ENCODE assay signal across 8 cellular contexts in the genomic region with DNA sequence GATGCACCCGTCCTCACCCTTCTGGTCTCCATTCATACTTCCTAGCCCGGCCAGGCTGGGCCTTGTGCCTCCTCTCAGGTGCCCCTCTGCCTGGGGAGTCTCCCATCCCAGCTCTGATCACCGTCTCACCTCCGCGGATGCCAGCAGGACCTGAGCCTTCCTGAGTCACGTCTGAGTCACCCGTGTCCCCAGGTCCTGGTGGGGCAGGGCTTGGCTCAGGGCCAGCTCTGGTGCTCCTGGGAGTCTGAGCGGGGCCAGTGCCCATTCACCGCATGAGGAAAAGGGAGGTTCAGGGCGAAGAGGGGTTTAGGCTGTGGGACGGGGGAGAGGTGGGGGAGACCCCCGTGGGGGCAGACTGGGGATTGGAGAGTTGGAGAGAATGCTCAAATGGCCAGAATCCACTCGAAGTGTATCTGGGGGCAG. TPM values are rescaled to one million over a fixed set of nuclear protein-coding genes. Genes with fewer than 3 reads are reported as not detected.
DNase-seq lines count a peak whose midpoint lies in the region; ATAC-seq, FAIRE-seq and TF ChIP-seq lines count a peak whose summit lies in the region.

No MANE protein-coding gene starts in this region.

- H3K4me1 ChIP-seq in heart right ventricle (peaks cover 5 to 24% (median 17%) of the 10 kb centered on the region in 9 donors), small intestine (ENCODE audit: control insufficient read depth in 2 of 2, insufficient read depth in 1 of 2, low read depth in 1 of 2, low read length in 1 of 2) (peaks cover 0 to 5% of the 10 kb centered on the region in 2 donors)

- no peaks in the 10 kb centered on the region for H3K9me3 Mint-ChIP-seq in activated T-helper 2 cell treated with anti-CD3 and anti-CD28 coated beads, Interferon-gamma antibody, Interleukin-2, Interleukin-4, amounts not matched to agents 10 μg/mL and 5 μg/mL and 100 μg/mL, durations not matched to agents 14 hours and 24 hours and 36 hours

- H3K27ac Mint-ChIP-seq in activated T-helper 2 cell treated with anti-CD3 and anti-CD28 coated beads, Interferon-gamma antibody, Interleukin-2, Interleukin-4, amounts not matched to agents 10 μg/mL and 5 μg/mL and 100 μg/mL, durations not matched to agents 14 hours and 24 hours and 36 hours = peak overlapping the region; percentile 80

- DNase-seq in DMS53 treated with DMSO at 0.1 percent for 48 hours (lab: John Stamatoyannopoulos, UW; ENCODE audit: unreplicated experiment) (peak; percentile 43), NCI-H69 (lab: John Stamatoyannopoulos, UW) (peak; percentile 68), heart right ventricle (peak; percentile 42 to 62), small intestine (peak; percentile 93), GM20000 (ENCODE audit: low spot score) (no peak), ecto neural progenitor cell (ENCODE audit: low spot score) (no peak)
- DNase-seq in activated T-helper 2 cell treated with anti-CD3 and anti-CD28 coated beads, Interferon-gamma antibody, Interleukin-2, Interleukin-4, amounts not matched to agents 10 μg/mL and 5 μg/mL and 100 μg/mL, durations not matched to agents 14 hours and 24 hours and 36 hours (ENCODE audit: low spot score) = no peak

- no peak for FAIRE-seq in small intestine (lab: Jason Lieb, UNC)

- peaks cover 11% of the 10 kb centered on the region for H3K4me1 Mint-ChIP-seq in activated T-helper 2 cell treated with anti-CD3 and anti-CD28 coated beads, Interferon-gamma antibody, Interleukin-2, Interleukin-4, amounts not matched to agents 10 μg/mL and 5 μg/mL and 100 μg/mL, durations not matched to agents 14 hours and 24 hours and 36 hours (ENCODE audit: low read depth)

- H3K36me3 ChIP-seq in heart right ventricle (peaks cover 4 to 22% (median 11%) of the 10 kb centered on the region in 9 donors), small intestine (ENCODE audit: control insufficient read depth in 2 of 2, insufficient read depth in 2 of 2, low read length in 2 of 2) (peaks cover 6 to 8% of the 10 kb centered on the region in 2 donors)

- H3K27me3 ChIP-seq in heart right ventricle (no peaks in the 10 kb centered on the region), small intestine (ENCODE audit: control insufficient read depth in 2 of 2, insufficient read depth in 2 of 2, low read length in 2 of 2) (no peaks in the 10 kb centered on the region)

- H3K27me3 Mint-ChIP-seq in activated T-helper 2 cell treated with anti-CD3 and anti-CD28 coated beads, Interferon-gamma antibody, Interleukin-2, Interleukin-4, amounts not matched to agents 10 μg/mL and 5 μg/mL and 100 μg/mL, durations not matched to agents 14 hours and 24 hours and 36 hours (ENCODE audit: low read depth) = no peaks in the 10 kb centered on the region

- WGBS in heart right ventricle, 2 donors = 21 to 29% methylated on average over 13 of the region's 13 CpGs
- 7 to 25% (median 25%) methylated on average over 12 to 13 of the region's 13 CpGs for WGBS in small intestine, 3 donors

- ATAC-seq in heart right ventricle (peak in 2 of 8 donors; percentile 16 to 23), HG03095 (IDR thresholded peaks at IDR 0.05; ENCODE audit: unreplicated experiment) (no peak)

- peak overlapping the region in 8 of 10 donors; percentile 32 to 82 (median 56) for H3K27ac ChIP-seq in heart right ventricle
- H3K27ac ChIP-seq in small intestine (ENCODE audit: low read depth in 1 of 2, low read length in 1 of 2) = peak overlapping the region in 1 of 2 donors; percentile 27

- H3K4me3 ChIP-seq in heart right ventricle (peak overlapping the region in 9 of 10 donors; percentile 6 to 66 (median 59)), small intestine (ENCODE audit: low read depth in 1 of 2, low read length in 2 of 2) (peak overlapping the region in 1 of 2 donors; percentile 51)

- intact Hi-C loops in activated T-helper 2 cell treated with anti-CD3 and anti-CD28 coated beads, Interferon-gamma antibody, Interleukin-2, Interleukin-4, amounts not matched to agents 10 μg/mL and 5 μg/mL and 100 μg/mL, durations not matched to agents 14 hours and 24 hours and 36 hours (cut with micrococcal nuclease) = no loop called here
- intact Hi-C loops in heart right ventricle (cut with DNase I) = loop anchor here in 1 of 10 donors (10.0 kb wide), 1 partner anchor 137 kb away; no protein-coding TSS in a partner anchor

- peaks cover 10% of the 10 kb centered on the region for H3K36me3 Mint-ChIP-seq in activated T-helper 2 cell treated with anti-CD3 and anti-CD28 coated beads, Interferon-gamma antibody, Interleukin-2, Interleukin-4, amounts not matched to agents 10 μg/mL and 5 μg/mL and 100 μg/mL, durations not matched to agents 14 hours and 24 hours and 36 hours (ENCODE audit: low read depth)

- H3K9me3 ChIP-seq in heart right ventricle (no peaks in the 10 kb centered on the region), small intestine (ENCODE audit: control insufficient read depth, low read depth) (no peaks in the 10 kb centered on the region)

- peak overlapping the region; percentile 85 for H3K4me3 Mint-ChIP-seq in activated T-helper 2 cell treated with anti-CD3 and anti-CD28 coated beads, Interferon-gamma antibody, Interleukin-2, Interleukin-4, amounts not matched to agents 10 μg/mL and 5 μg/mL and 100 μg/mL, durations not matched to agents 14 hours and 24 hours and 36 hours (ENCODE audit: low read depth)

- no peak for TF ChIP-seq CTCF in heart right ventricle (IDR thresholded peaks at IDR 0.05)
- no peak for TF ChIP-seq CTCF in GM20000 (IDR thresholded peaks at IDR 0.05; ENCODE audit: extremely low read depth, missing control alignments)

RNA-seq across cellular contexts. Expression of a gene that starts 0.6 kb away (rescaled TPM):
- total RNA-seq in activated T-helper 2 cell treated with anti-CD3 and anti-CD28 coated beads, Interferon-gamma antibody, Interleukin-2, Interleukin-4, amounts not matched to agents 10 μg/mL and 5 μg/mL and 100 μg/mL, durations not matched to agents 14 hours and 24 hours and 36 hours = 11.3 and 11.5 TPM in 2 replicates
- total RNA-seq in heart right ventricle = 1 to 10 TPM in 2 of 10 donors, under 1 TPM in 8; 0.13 to 3.4 (median 0.48) TPM
- polyA plus RNA-seq in heart right ventricle = 1 to 10 TPM in 1 of 2 donors, under 1 TPM in 1; 0.80 to 1.3 TPM
- polyA plus RNA-seq in small intestine = under 1 TPM in 2 of 3 donors, not detected in 1; 0.45 to 0.52 TPM

RNA-seq across cellular contexts. Expression of a gene that starts 36.8 kb away (rescaled TPM):
- total RNA-seq in activated T-helper 2 cell treated with anti-CD3 and anti-CD28 coated beads, Interferon-gamma antibody, Interleukin-2, Interleukin-4, amounts not matched to agents 10 μg/mL and 5 μg/mL and 100 μg/mL, durations not matched to agents 14 hours and 24 hours and 36 hours = 55.2 and 56.6 TPM in 2 replicates
- total RNA-seq in heart right ventricle = 10 to 100 TPM; 13.1 to 20.1 (median 16.5) TPM
- 10 to 100 TPM; 13.1 to 20.6 TPM for polyA plus RNA-seq in heart right ventricle
- 10 to 100 TPM; 18.4 to 31.8 (median 22.7) TPM for polyA plus RNA-seq in small intestine

RNA-seq across cellular contexts. Expression of a gene that starts 51.9 kb away (rescaled TPM):
- total RNA-seq in activated T-helper 2 cell treated with anti-CD3 and anti-CD28 coated beads, Interferon-gamma antibody, Interleukin-2, Interleukin-4, amounts not matched to agents 10 μg/mL and 5 μg/mL and 100 μg/mL, durations not matched to agents 14 hours and 24 hours and 36 hours = 31.2 and 32.1 TPM in 2 replicates
- total RNA-seq in heart right ventricle = 10 to 100 TPM in 4 of 10 donors, 1 to 10 TPM in 6; 5.0 to 13.4 (median 7.6) TPM
- polyA plus RNA-seq in heart right ventricle = 1 to 10 TPM; 4.0 to 8.6 TPM
- 10 to 100 TPM in 2 of 3 donors, 1 to 10 TPM in 1; 7.8 to 14.6 (median 13.3) TPM for polyA plus RNA-seq in small intestine

RNA-seq across cellular contexts. Expression of a gene that starts 58.2 kb away (rescaled TPM):
- total RNA-seq in activated T-helper 2 cell treated with anti-CD3 and anti-CD28 coated beads, Interferon-gamma antibody, Interleukin-2, Interleukin-4, amounts not matched to agents 10 μg/mL and 5 μg/mL and 100 μg/mL, durations not matched to agents 14 hours and 24 hours and 36 hours = not detected in 2 replicates
- not detected for total RNA-seq in heart right ventricle
- polyA plus RNA-seq in heart right ventricle = not detected
- polyA plus RNA-seq in small intestine = under 1 TPM; under 0.01 to 0.22 (median 0.07) TPM

Comparison
In these comparisons a context has a peak if more than half of its experiments do, and no peak if none do; other contexts are left out.
1. DNase-seq: peak in DMS53 treated with DMSO at 0.1 percent for 48 hours (single experiment), NCI-H69 (single experiment), heart right ventricle (2 of 2) and small intestine (single experiment); none in activated T-helper 2 cell treated with anti-CD3 and anti-CD28 coated beads, Interferon-gamma antibody, Interleukin-2, Interleukin-4, amounts not matched to agents 10 μg/mL and 5 μg/mL and 100 μg/mL, durations not matched to agents 14 hours and 24 hours and 36 hours (single experiment), GM20000 (single experiment) and ecto neural progenitor cell (single experiment).